9 cellular contexts compared by ENCODE assay signal in genomic region chr5:884345-885126, GRCh38.
"Had no signal": no experiment of that assay in that cellular context is flagged by ENCODE, and none has a peak within 500 bp of the region (broad histone marks: within the 10 kb centered on the region; RNA-seq: fewer than 3 reads in every experiment).

No MANE protein-coding gene starts in this region.

- H3K27me3 Mint-ChIP-seq: activated CD4-positive, alpha-beta memory T cell treated with anti-CD3 and anti-CD28 coated beads, Interleukin-2, amount 10 ng/mL, durations not matched to agents 7 days and 5 days; natural killer cell treated with Interleukin-12 subunit alpha and Interleukin-12 subunit beta and Interleukin-15 and Interleukin-18, amount 100 ng/mL, for 72 hours had no signal

- H3K27ac ChIP-seq: coronary artery had no signal

- DNase-seq: activated CD4-positive, alpha-beta memory T cell treated with anti-CD3 and anti-CD28 coated beads, Interleukin-2, amount 10 ng/mL, durations not matched to agents 7 days and 5 days; activated naive CD8-positive, alpha-beta T cell treated with anti-CD3 and anti-CD28 coated beads, Interleukin-2, amount 50 U/mL, for 24 hours; activated T-cell treated with anti-CD3 and anti-CD28 coated beads, Interleukin-2, amount 50 U/mL, for 72 hours; effector CD8-positive, alpha-beta T cell; stimulated activated CD4-positive, alpha-beta T cell treated with anti-CD3 and anti-CD28 coated beads, Interleukin-4, amount 100 ng/mL, for 24 hours; T-helper 9 cell had no signal

- H3K4me3 ChIP-seq: coronary artery had no signal

- H3K27ac Mint-ChIP-seq: activated CD4-positive, alpha-beta memory T cell treated with anti-CD3 and anti-CD28 coated beads, Interleukin-2, amount 10 ng/mL, durations not matched to agents 7 days and 5 days; activated naive CD8-positive, alpha-beta T cell treated with anti-CD3 and anti-CD28 coated beads, Interleukin-2, amount 50 U/mL, for 24 hours; activated T-cell treated with anti-CD3 and anti-CD28 coated beads, Interleukin-2, amount 50 U/mL, for 72 hours; natural killer cell treated with Interleukin-12 subunit alpha and Interleukin-12 subunit beta and Interleukin-15 and Interleukin-18, amount 100 ng/mL, for 72 hours; stimulated activated naive CD8-positive, alpha-beta T cell treated with anti-CD3 and anti-CD28 coated beads, Interleukin-15, Interleukin-2, amounts not matched to agents 100 ng/mL and 50 ng/mL, for 24 hours had no signal

- ATAC-seq: activated naive CD8-positive, alpha-beta T cell treated with anti-CD3 and anti-CD28 coated beads, Interleukin-2, amount 50 U/mL, for 24 hours; activated T-cell treated with anti-CD3 and anti-CD28 coated beads, Interleukin-2, amount 50 U/mL, for 72 hours had no signal

- H3K4me3 Mint-ChIP-seq: activated CD4-positive, alpha-beta memory T cell treated with anti-CD3 and anti-CD28 coated beads, Interleukin-2, amount 10 ng/mL, durations not matched to agents 7 days and 5 days; activated naive CD8-positive, alpha-beta T cell treated with anti-CD3 and anti-CD28 coated beads, Interleukin-2, amount 50 U/mL, for 24 hours; activated T-cell treated with anti-CD3 and anti-CD28 coated beads, Interleukin-2, amount 50 U/mL, for 72 hours; natural killer cell treated with Interleukin-12 subunit alpha and Interleukin-12 subunit beta and Interleukin-15 and Interleukin-18, amount 100 ng/mL, for 72 hours; stimulated activated naive CD8-positive, alpha-beta T cell treated with anti-CD3 and anti-CD28 coated beads, Interleukin-15, Interleukin-2, amounts not matched to agents 100 ng/mL and 50 ng/mL, for 24 hours had no signal
